15 cellular contexts compared by ENCODE assay signal in the genomic region with DNA sequence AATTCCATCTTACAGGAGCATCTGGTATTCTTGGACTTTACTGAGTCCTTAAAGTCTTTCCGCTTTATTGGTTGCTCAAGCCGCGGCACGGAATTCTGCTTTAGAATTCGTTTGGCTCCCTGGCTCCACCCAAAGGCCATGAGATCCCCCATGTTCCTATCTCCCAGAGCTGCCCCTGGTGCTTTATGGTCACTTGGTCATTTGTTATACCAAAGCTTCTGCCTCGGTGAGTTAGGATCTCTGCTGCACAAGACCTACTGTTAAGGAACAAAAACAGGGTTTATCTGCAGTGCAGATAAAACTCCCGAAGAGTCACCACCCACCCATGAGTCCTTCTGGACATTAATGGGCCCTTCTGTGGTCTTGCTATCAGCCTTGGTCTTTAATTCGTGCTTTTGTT.
DNase-seq lines count a peak whose midpoint lies in the region; ATAC-seq and TF ChIP-seq lines count a peak whose summit lies in the region.
"Had no signal": no experiment of that assay in that cellular context is flagged by ENCODE, and none has a peak within 500 bp of the region (broad histone marks: within the 10 kb centered on the region; RNA-seq: fewer than 3 reads in every experiment).

No MANE protein-coding gene starts in this region.

- intact Hi-C loops in activated CD8-positive, alpha-beta T cell treated with anti-CD3 and anti-CD28 coated beads for 36 hours (cut with micrococcal nuclease), result no loop called here

- H3K36me3 Mint-ChIP-seq in stimulated activated naive CD8-positive, alpha-beta T cell treated with anti-CD3 and anti-CD28 coated beads, Interleukin-15, Interleukin-2, amounts not matched to agents 100 ng/mL and 50 ng/mL, for 24 hours (ENCODE audit: low read depth), result peaks cover 4% of the 10 kb centered on the region
- H3K36me3 Mint-ChIP-seq in activated CD8-positive, alpha-beta T cell treated with anti-CD3 and anti-CD28 coated beads for 36 hours (ENCODE audit: low read depth), result no peaks in the 10 kb centered on the region
- H3K36me3 Mint-ChIP-seq: CD14-positive monocyte; CD8-positive, alpha-beta memory T cell had no signal

- ATAC-seq in stimulated activated naive CD8-positive, alpha-beta T cell treated with anti-CD3 and anti-CD28 coated beads, Interleukin-15, Interleukin-2, amounts not matched to agents 100 U/mL and 50 U/mL, for 24 hours, result no peak
- ATAC-seq in activated CD8-positive, alpha-beta T cell treated with anti-CD3 and anti-CD28 coated beads for 36 hours, result no peak
- ATAC-seq: A549, GM23338 had no signal

- no peaks in the 10 kb centered on the region for H3K36me3 ChIP-seq in hepatocyte (replicated peaks; ENCODE audit: insufficient read depth, low read depth)

- H2AFZ ChIP-seq in hepatocyte, result no peak overlapping the region
- H2AFZ ChIP-seq: GM23338 had no signal

- peaks cover 28% of the 10 kb centered on the region for H3K4me1 ChIP-seq in hepatocyte (ENCODE audit: insufficient read depth)

- WGBS in hepatocyte (ENCODE audit: low lambda C conversion rate, missing lambda C conversion rate), result 70% methylated on average over 8 of the region's 8 CpGs

- peak overlapping the region; percentile 97 for H3K27ac ChIP-seq in hepatocyte
- H3K27ac ChIP-seq: A549, HL-60 had no signal

- DNase-seq in stimulated activated naive CD8-positive, alpha-beta T cell treated with anti-CD3 and anti-CD28 coated beads, Interleukin-15, Interleukin-2, amounts not matched to agents 100 U/mL and 50 U/mL, for 24 hours, result no peak
- DNase-seq in activated CD8-positive, alpha-beta T cell treated with anti-CD3 and anti-CD28 coated beads for 36 hours, result no peak
- DNase-seq in hepatocyte (ENCODE audit: low spot score) (no peak), foreskin melanocyte (no peak), HUDEP-2 (lab: John Stamatoyannopoulos, UW; ENCODE audit: unreplicated experiment in 76 of 76) (no peak), NCI-H2171 treated with DMSO at 0.1 percent for 48 hours (lab: John Stamatoyannopoulos, UW) (no peak)
- DNase-seq: CD8-positive, alpha-beta memory T cell; DMS53; GF-D8; H7 had no signal

- no peak overlapping the region for H3K4me3 ChIP-seq in hepatocyte
- H3K4me3 ChIP-seq: A549, GM23338 had no signal

- H3K4me2 ChIP-seq in hepatocyte, result peak overlapping the region; percentile 53
- H3K4me2 ChIP-seq: A549, GM23338 had no signal

- H3K4me1 Mint-ChIP-seq in stimulated activated naive CD8-positive, alpha-beta T cell treated with anti-CD3 and anti-CD28 coated beads, Interleukin-15, Interleukin-2, amounts not matched to agents 100 ng/mL and 50 ng/mL, for 24 hours (ENCODE audit: low read depth), result peaks cover 56% of the 10 kb centered on the region
- H3K4me1 Mint-ChIP-seq in activated CD8-positive, alpha-beta T cell treated with anti-CD3 and anti-CD28 coated beads for 36 hours (ENCODE audit: low read depth), result peaks cover 39% of the 10 kb centered on the region

- POLR2A ChIA-PET in activated CD8-positive, alpha-beta T cell treated with anti-CD3 and anti-CD28 coated beads for 36 hours (lab: Charles Lee), result interaction anchor here (2.0 kb wide), 1 partner anchor 11 kb away, joined by 10 read pairs; no protein-coding TSS in a partner anchor

- H3K9me2 ChIP-seq in hepatocyte (replicated peaks; ENCODE audit: insufficient read depth), result no peaks in the 10 kb centered on the region

- H3K27ac Mint-ChIP-seq in stimulated activated naive CD8-positive, alpha-beta T cell treated with anti-CD3 and anti-CD28 coated beads, Interleukin-15, Interleukin-2, amounts not matched to agents 100 ng/mL and 50 ng/mL, for 24 hours, result peak overlapping the region; percentile 24
- peak overlapping the region; percentile 79 for H3K27ac Mint-ChIP-seq in activated CD8-positive, alpha-beta T cell treated with anti-CD3 and anti-CD28 coated beads for 36 hours
- H3K27ac Mint-ChIP-seq: CD14-positive monocyte, GM23338 had no signal

- H3K79me2 ChIP-seq in hepatocyte, result peaks cover 48% of the 10 kb centered on the region

- TF ChIP-seq CTCF in activated CD8-positive, alpha-beta T cell treated with anti-CD3 and anti-CD28 coated beads for 36 hours (IDR thresholded peaks at IDR 0.05), result no peak
- TF ChIP-seq CTCF in hepatocyte (IDR thresholded peaks at IDR 0.05; ENCODE audit: poor library complexity), result no peak

- no peak overlapping the region for H3K4me3 Mint-ChIP-seq in stimulated activated naive CD8-positive, alpha-beta T cell treated with anti-CD3 and anti-CD28 coated beads, Interleukin-15, Interleukin-2, amounts not matched to agents 100 ng/mL and 50 ng/mL, for 24 hours
- H3K4me3 Mint-ChIP-seq in activated CD8-positive, alpha-beta T cell treated with anti-CD3 and anti-CD28 coated beads for 36 hours, result no peak overlapping the region
- H3K4me3 Mint-ChIP-seq: CD14-positive monocyte, GM23338 had no signal

- no peaks in the 10 kb centered on the region for H3K9me3 Mint-ChIP-seq in stimulated activated naive CD8-positive, alpha-beta T cell treated with anti-CD3 and anti-CD28 coated beads, Interleukin-15, Interleukin-2, amounts not matched to agents 100 ng/mL and 50 ng/mL, for 24 hours
- peaks cover 4% of the 10 kb centered on the region for H3K9me3 Mint-ChIP-seq in activated CD8-positive, alpha-beta T cell treated with anti-CD3 and anti-CD28 coated beads for 36 hours
- H3K9me3 Mint-ChIP-seq: CD14-positive monocyte, GM23338 had no signal

- CTCF ChIA-PET in activated CD8-positive, alpha-beta T cell treated with anti-CD3 and anti-CD28 coated beads for 36 hours (lab: Charles Lee), result interaction anchor here (1.2 to 3.5 kb wide), 3 partner anchors 13 to 47 kb away, joined by 3 to 18 read pairs (median 3); no protein-coding TSS in a partner anchor

- no peaks in the 10 kb centered on the region for H3K9me3 ChIP-seq in hepatocyte (ENCODE audit: low read depth)
- H3K9me3 ChIP-seq: A549 had no signal

- H3K27me3 Mint-ChIP-seq in stimulated activated naive CD8-positive, alpha-beta T cell treated with anti-CD3 and anti-CD28 coated beads, Interleukin-15, Interleukin-2, amounts not matched to agents 100 ng/mL and 50 ng/mL, for 24 hours, result peaks cover 4% of the 10 kb centered on the region
- H3K27me3 Mint-ChIP-seq in activated CD8-positive, alpha-beta T cell treated with anti-CD3 and anti-CD28 coated beads for 36 hours, result peaks cover 11% of the 10 kb centered on the region

- H4K20me1 ChIP-seq in hepatocyte (ENCODE audit: insufficient read depth, poor library complexity, severe bottlenecking), result no peaks in the 10 kb centered on the region

- H3K27me3 ChIP-seq in hepatocyte, result no peaks in the 10 kb centered on the region
